1 cellular context compared by ENCODE assay signal in genomic region chr5:77832166-77832770, GRCh38.
TF ChIP-seq lines count a peak whose summit lies in the region.

No MANE protein-coding gene starts in this region.

TF ChIP-seq in WTC11, 78 proteins besides CTCF, POLR2A, EP300 and RAD21 (continued from another document):
- TF ChIP-seq STAT6 (CRISPR knock-in tag; conservative IDR thresholded peaks at IDR 0.05; ENCODE audit: low read depth) (no peak), CREB1 (CRISPR knock-in tag; IDR thresholded peaks at IDR 0.05) (no peak)
TF ChIP-seq in WTC11: peak in this region for 0.
